ENCODE assay signal across 10 cellular contexts in genomic region chr3:190345027-190345821, GRCh38.
A peak's percentile ranks its signal among the peaks of the same experiment; 100 is the strongest.
DNase-seq lines count a peak whose midpoint lies in the region; FAIRE-seq and TF ChIP-seq lines count a peak whose summit lies in the region.
"Had no signal": no experiment of that assay in that cellular context is flagged by ENCODE, and none has a peak within 500 bp of the region (broad histone marks: within the 10 kb centered on the region; RNA-seq: fewer than 3 reads in every experiment).

No MANE protein-coding gene starts in this region.

- no peaks in the 10 kb centered on the region for H3K9me3 ChIP-seq in MM.1S (replicated peaks; ENCODE audit: insufficient read depth, low read length)

- DNase-seq in NCI-H2196 (lab: John Stamatoyannopoulos, UW; ENCODE audit: unreplicated experiment): peak; percentile 29
- DNase-seq in NCI-H2196 treated with DMSO at 0.1 percent for 48 hours (lab: John Stamatoyannopoulos, UW; ENCODE audit: unreplicated experiment): no peak
- peak; percentile 91 for DNase-seq in brain microvascular endothelial cell
- DNase-seq in left kidney (ENCODE audit: low read depth, low spot score): peak; percentile 70
- no peak for DNase-seq in activated naive CD4-positive, alpha-beta T cell treated with anti-CD3 and anti-CD28 coated beads, Interleukin-2, amount 50 U/mL, for 16 hours
- no peak for DNase-seq in GM19239 (ENCODE audit: insufficient read length, low spot score)
- no peak for DNase-seq in NOMO-1 (lab: John Stamatoyannopoulos, UW; ENCODE audit: unreplicated experiment in 2 of 2)
- no peak for DNase-seq in MM.1S
- DNase-seq: CD4-positive, CD25-positive, alpha-beta regulatory T cell had no signal

- no peak overlapping the region for H3K4me2 ChIP-seq in MM.1S (ENCODE audit: low read depth, low read length)

- no peak for FAIRE-seq in GM19239 (lab: Jason Lieb, UNC)
- FAIRE-seq: H1 had no signal

- no peak overlapping the region for H2AFZ ChIP-seq in MM.1S (ENCODE audit: low read length)

- H3K79me2 ChIP-seq in MM.1S (ENCODE audit: low read length): no peaks in the 10 kb centered on the region

- TF ChIP-seq CTCF in brain microvascular endothelial cell (IDR thresholded peaks at IDR 0.05; ENCODE audit: low read depth, low read length, missing control alignments) (no peak), MM.1S (IDR thresholded peaks at IDR 0.05; ENCODE audit: low read length) (no peak)

- H3K27ac ChIP-seq in brain microvascular endothelial cell: peak overlapping the region; percentile 95
- H3K27ac ChIP-seq in MM.1S (ENCODE audit: low read length): no peak overlapping the region

- H3F3A ChIP-seq in MM.1S (ENCODE audit: insufficient read depth, low read length): no peaks in the 10 kb centered on the region

- no peaks in the 10 kb centered on the region for H4K20me1 ChIP-seq in MM.1S (ENCODE audit: insufficient read depth, low read length)

- no peaks in the 10 kb centered on the region for H3K4me1 ChIP-seq in MM.1S (ENCODE audit: low read length)

- H3K36me3 ChIP-seq in brain microvascular endothelial cell (replicated peaks): no peaks in the 10 kb centered on the region
- no peaks in the 10 kb centered on the region for H3K36me3 ChIP-seq in MM.1S (replicated peaks; ENCODE audit: insufficient read depth, low read length)

- H3K9me2 ChIP-seq in MM.1S (replicated peaks; ENCODE audit: insufficient read depth, low read length): no peaks in the 10 kb centered on the region

- in situ Hi-C loops in brain microvascular endothelial cell (cut with HindIII; ENCODE audit: low pct_ligation_motif_present, low sequenced_read_pairs): no loop called here

- H3K27me3 ChIP-seq in brain microvascular endothelial cell (replicated peaks) (no peaks in the 10 kb centered on the region), MM.1S (replicated peaks; ENCODE audit: insufficient read depth, low read length) (no peaks in the 10 kb centered on the region)

- no peak overlapping the region for H3K9ac ChIP-seq in MM.1S (ENCODE audit: low read length)

- H3K4me3 ChIP-seq in brain microvascular endothelial cell (ENCODE audit: low read depth, low read length): no peak overlapping the region
- no peak overlapping the region for H3K4me3 ChIP-seq in MM.1S (ENCODE audit: low read length)

Comparison
In these comparisons a context has a peak if more than half of its experiments do, and no peak if none do; other contexts are left out.
1. DNase-seq: peak in NCI-H2196 (single experiment), brain microvascular endothelial cell (single experiment) and left kidney (single experiment); none in NCI-H2196 treated with DMSO at 0.1 percent for 48 hours (single experiment), activated naive CD4-positive, alpha-beta T cell treated with anti-CD3 and anti-CD28 coated beads, Interleukin-2, amount 50 U/mL, for 16 hours (single experiment), GM19239 (single experiment), NOMO-1 (0 of 2) and MM.1S (single experiment).